Comparison of ENCODE assay signal across 20 cellular contexts in the genomic region with DNA sequence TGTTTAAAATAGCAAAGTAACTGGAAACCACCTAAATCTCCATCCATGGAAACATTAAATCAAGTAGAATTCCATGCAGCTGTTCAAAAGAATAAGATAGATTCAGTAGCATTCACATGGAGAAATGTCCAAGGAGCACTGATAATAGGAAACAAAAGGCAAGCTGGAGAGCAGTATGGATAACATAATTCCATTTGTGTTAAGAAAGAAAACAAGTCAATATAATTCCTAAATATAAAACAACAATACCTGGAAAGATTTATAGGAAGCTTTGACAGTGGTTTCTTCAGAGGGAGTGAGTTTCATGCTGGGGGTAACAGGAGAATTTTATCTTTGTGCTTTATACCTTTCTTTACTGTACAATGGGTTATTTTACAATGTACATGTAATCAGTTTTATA. TPM values are rescaled to one million over a fixed set of nuclear protein-coding genes. Genes with fewer than 3 reads are reported as not detected.
"Had no signal": no experiment of that assay in that cellular context is flagged by ENCODE, and none has a peak within 500 bp of the region (broad histone marks: within the 10 kb centered on the region; RNA-seq: fewer than 3 reads in every experiment).

No MANE protein-coding gene starts in this region.

- ATAC-seq: activated CD8-positive, alpha-beta T cell treated with anti-CD3 and anti-CD28 coated beads for 36 hours; left colon; stimulated activated naive B cell treated with anti-CD40 and anti-IgM and Interleukin-4, amounts not matched to agents 10 μg/mL and 1 μg/mL and 100 μg/mL, for 72 hours had no signal

- H3K36me3 ChIP-seq: ascending aorta, spleen, thoracic aorta, upper lobe of left lung had no signal

- H3K27ac Mint-ChIP-seq: mesothelial cell of epicardium; stimulated activated naive B cell treated with anti-CD40 and anti-IgM and Interleukin-4, amounts not matched to agents 10 μg/mL and 1 μg/mL and 100 μg/mL, for 72 hours had no signal

- H3K36me3 Mint-ChIP-seq: mesothelial cell of epicardium; stimulated activated naive B cell treated with anti-CD40 and anti-IgM and Interleukin-4, amounts not matched to agents 10 μg/mL and 1 μg/mL and 100 μg/mL, for 72 hours had no signal

- H3K27me3 Mint-ChIP-seq: activated CD8-positive, alpha-beta T cell treated with anti-CD3 and anti-CD28 coated beads for 36 hours; stimulated activated naive B cell treated with anti-CD40 and anti-IgM and Interleukin-4, amounts not matched to agents 10 μg/mL and 1 μg/mL and 100 μg/mL, for 72 hours had no signal

- H3K4me3 Mint-ChIP-seq: activated CD8-positive, alpha-beta T cell treated with anti-CD3 and anti-CD28 coated beads for 36 hours; mesothelial cell of epicardium; neural crest cell; stimulated activated naive B cell treated with anti-CD40 and anti-IgM and Interleukin-4, amounts not matched to agents 10 μg/mL and 1 μg/mL and 100 μg/mL, for 72 hours had no signal

- H3K27ac ChIP-seq: ascending aorta, coronary artery, thoracic aorta, upper lobe of left lung had no signal

- H3K27me3 ChIP-seq: ascending aorta, spleen, upper lobe of left lung had no signal

- H3K9me3 Mint-ChIP-seq: mesothelial cell of epicardium; neural crest cell; stimulated activated naive B cell treated with anti-CD40 and anti-IgM and Interleukin-4, amounts not matched to agents 10 μg/mL and 1 μg/mL and 100 μg/mL, for 72 hours had no signal

- DNase-seq: activated CD8-positive, alpha-beta T cell treated with anti-CD3 and anti-CD28 coated beads for 36 hours; erythroblast; foreskin melanocyte; glutamatergic neuron; hypothalamus; retina; spleen; stimulated activated CD4-positive, alpha-beta T cell treated with anti-CD3 and anti-CD28 coated beads, Interleukin-4, amount 100 ng/mL, for 4 hours; stimulated activated naive B cell treated with anti-CD40 and anti-IgM and Interleukin-4, amounts not matched to agents 10 μg/mL and 1 μg/mL and 100 μg/mL, for 72 hours; upper lobe of left lung had no signal

- H3K9me3 ChIP-seq: ascending aorta, spleen, thoracic aorta, upper lobe of left lung had no signal

- H3K4me3 ChIP-seq: ascending aorta, coronary artery, lung, spleen, thoracic aorta, upper lobe of left lung had no signal

RNA-seq across cellular contexts. Expression of gene EPS8L3, which starts 36.6 kb away (rescaled TPM):
- total RNA-seq: activated CD8-positive, alpha-beta T cell treated with anti-CD3 and anti-CD28 coated beads for 36 hours; ascending aorta; neural crest cell; omental fat pad; posterior vena cava; T-helper 2 cell treated with Interferon-gamma antibody and Interleukin-4, amounts not matched to agents 100 ng/mL and 5 ng/mL, for 36 hours had no signal
- polyA plus RNA-seq: spleen had no signal
